In the genomic region with DNA sequence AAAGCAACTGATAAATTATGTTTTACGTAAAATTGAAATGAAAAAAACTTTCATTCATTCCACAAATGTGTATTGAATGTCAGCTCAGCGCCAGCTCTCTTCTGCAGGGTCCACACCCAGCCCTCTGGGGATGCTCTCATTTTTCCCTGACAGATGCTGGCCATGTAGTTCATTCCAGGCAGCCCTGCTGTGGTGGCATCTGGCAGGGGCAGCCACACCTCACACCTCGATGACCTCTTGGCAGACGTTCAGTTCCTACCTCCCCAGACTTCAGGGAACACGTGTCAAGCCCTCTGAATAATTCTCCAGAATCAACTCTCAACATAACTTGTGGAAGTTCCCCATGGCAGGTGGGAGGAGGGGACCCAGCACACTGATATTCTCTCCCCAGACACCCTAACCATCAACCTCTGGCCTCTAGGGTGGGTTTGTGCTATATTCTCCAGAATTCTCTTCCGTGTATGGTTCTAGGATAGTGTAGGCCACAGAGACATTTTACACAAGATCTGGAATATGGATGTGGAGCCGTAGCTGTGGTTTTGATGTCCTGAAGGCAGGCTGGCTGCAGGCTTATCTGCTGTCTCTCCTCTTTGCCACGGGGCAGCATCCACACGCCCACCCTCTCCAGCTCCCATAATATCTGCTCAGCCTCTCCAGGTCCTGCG, we compare ENCODE assay signal across 24 cellular contexts.
A peak's percentile ranks its signal among the peaks of the same experiment; 100 is the strongest.
DNase-seq lines count a peak whose midpoint lies in the region; ATAC-seq and TF ChIP-seq lines count a peak whose summit lies in the region.
"Had no signal": no experiment of that assay in that cellular context is flagged by ENCODE, and none has a peak within 500 bp of the region (broad histone marks: within the 10 kb centered on the region; RNA-seq: fewer than 3 reads in every experiment).

No MANE protein-coding gene starts in this region.

- intact Hi-C loops in testis (cut with DNase I; ENCODE audit: low total_unique reads), result no loop called here

- 88% methylated on average over 10 of the region's 10 CpGs for WGBS in hepatocyte (ENCODE audit: low lambda C conversion rate, missing lambda C conversion rate)
- 75 to 79% methylated on average over 9 to 10 of the region's 10 CpGs for WGBS in testis, 2 donors

- no peaks in the 10 kb centered on the region for H3K9me2 ChIP-seq in hepatocyte (replicated peaks; ENCODE audit: insufficient read depth)

- H3K36me3 ChIP-seq in hepatocyte (replicated peaks; ENCODE audit: insufficient read depth, low read depth) (no peaks in the 10 kb centered on the region), testis (ENCODE audit: low read depth, missing control alignments) (no peaks in the 10 kb centered on the region)
- H3K36me3 ChIP-seq: WERI-Rb-1 had no signal

- no peak for TF ChIP-seq POLR2A in testis (IDR thresholded peaks at IDR 0.05)

- no peaks in the 10 kb centered on the region for H3K79me2 ChIP-seq in hepatocyte

- H3K9me3 ChIP-seq in hepatocyte (ENCODE audit: low read depth), result no peaks in the 10 kb centered on the region
- no peaks in the 10 kb centered on the region for H3K9me3 ChIP-seq in testis

- POLR2A ChIA-PET in RWPE1 (lab: Yijun Ruan, JAX; ENCODE audit: low non-redundant PET), result no interaction called here

- TF ChIP-seq CTCF in hepatocyte (IDR thresholded peaks at IDR 0.05; ENCODE audit: poor library complexity), result no peak
- TF ChIP-seq CTCF in testis (IDR thresholded peaks at IDR 0.05), result no peak
- no peak for TF ChIP-seq CTCF in RWPE1 (conservative IDR thresholded peaks at IDR 0.05; ENCODE audit: low read depth)

- H4K20me1 ChIP-seq in hepatocyte (ENCODE audit: insufficient read depth, poor library complexity, severe bottlenecking), result no peaks in the 10 kb centered on the region

- H2AFZ ChIP-seq in hepatocyte, result no peak overlapping the region

- peak; percentile 86 for DNase-seq in DMS 273 (lab: John Stamatoyannopoulos, UW; ENCODE audit: unreplicated experiment)
- DNase-seq in NCI-H2171 treated with DMSO at 0.1 percent for 48 hours (lab: John Stamatoyannopoulos, UW), result peak; percentile 89
- DNase-seq in hepatocyte (ENCODE audit: low spot score), result no peak
- no peak for DNase-seq in testis
- no peak for DNase-seq in RWPE1 (ENCODE audit: low spot score)
- DNase-seq in SW 1271 (lab: John Stamatoyannopoulos, UW), result no peak
- DNase-seq: activated CD4-positive, alpha-beta T cell treated with anti-CD3 and anti-CD28 coated beads for 48 hours; activated gamma-delta T cell treated with Interleukin-2 at 50 U/mL for 16 hours; activated naive CD8-positive, alpha-beta T cell treated with anti-CD3 and anti-CD28 coated beads, Interleukin-2, amount 50 U/mL, for 24 hours; activated T-cell treated with anti-CD3 and anti-CD28 coated beads, Interleukin-2, amount 50 U/mL, for 24 hours; DMS53; dorsolateral prefrontal cortex; GOT3; midbrain; naive thymus-derived CD8-positive, alpha-beta T cell; NCI-H1105; NCI-H2081 treated with DMSO at 0.1 percent for 48 hours; NCI-H446; PC-3; SIG-M5; stimulated activated CD4-positive, alpha-beta T cell treated with anti-CD3 and anti-CD28 coated beads, Interleukin-2, amount 100 ng/mL, for 24 hours; T1000; WERI-Rb-1 had no signal

- CTCF ChIA-PET in RWPE1 (lab: Yijun Ruan, JAX), result interaction anchor here (0.6 kb wide), 1 partner anchor 11 kb away, joined by 4 read pairs; no protein-coding TSS in a partner anchor

- H3K27ac ChIP-seq in hepatocyte, result peak overlapping the region; percentile 69
- peak overlapping the region; percentile 77 to 93 for H3K27ac ChIP-seq in testis
- H3K27ac ChIP-seq in RWPE1, result no peak overlapping the region
- H3K27ac ChIP-seq: WERI-Rb-1 had no signal

- ATAC-seq in HG02759 (IDR thresholded peaks at IDR 0.05; ENCODE audit: unreplicated experiment), result no peak
- ATAC-seq: activated naive CD8-positive, alpha-beta T cell treated with anti-CD3 and anti-CD28 coated beads, Interleukin-2, amount 50 U/mL, for 24 hours; naive thymus-derived CD8-positive, alpha-beta T cell; PC-3 had no signal

- peaks cover 15% of the 10 kb centered on the region for H3K4me1 ChIP-seq in hepatocyte (ENCODE audit: insufficient read depth)
- peaks cover 23% of the 10 kb centered on the region for H3K4me1 ChIP-seq in testis

- H3K27me3 ChIP-seq in hepatocyte (no peaks in the 10 kb centered on the region), testis (no peaks in the 10 kb centered on the region)
- H3K27me3 ChIP-seq: dorsolateral prefrontal cortex had no signal

- H3K4me2 ChIP-seq in hepatocyte, result no peak overlapping the region

- H3K4me3 ChIP-seq in hepatocyte (no peak overlapping the region), testis (no peak overlapping the region)
- H3K4me3 ChIP-seq: dorsolateral prefrontal cortex had no signal

Comparison
In these comparisons a context has a peak if more than half of its experiments do, and no peak if none do; other contexts are left out.
1. DNase-seq: peak in DMS 273 (single experiment) and NCI-H2171 treated with DMSO at 0.1 percent for 48 hours (single experiment); none in hepatocyte (single experiment), testis (single experiment), RWPE1 (single experiment) and SW 1271 (0 of 2).